1 cellular context compared by ENCODE assay signal in the genomic region with DNA sequence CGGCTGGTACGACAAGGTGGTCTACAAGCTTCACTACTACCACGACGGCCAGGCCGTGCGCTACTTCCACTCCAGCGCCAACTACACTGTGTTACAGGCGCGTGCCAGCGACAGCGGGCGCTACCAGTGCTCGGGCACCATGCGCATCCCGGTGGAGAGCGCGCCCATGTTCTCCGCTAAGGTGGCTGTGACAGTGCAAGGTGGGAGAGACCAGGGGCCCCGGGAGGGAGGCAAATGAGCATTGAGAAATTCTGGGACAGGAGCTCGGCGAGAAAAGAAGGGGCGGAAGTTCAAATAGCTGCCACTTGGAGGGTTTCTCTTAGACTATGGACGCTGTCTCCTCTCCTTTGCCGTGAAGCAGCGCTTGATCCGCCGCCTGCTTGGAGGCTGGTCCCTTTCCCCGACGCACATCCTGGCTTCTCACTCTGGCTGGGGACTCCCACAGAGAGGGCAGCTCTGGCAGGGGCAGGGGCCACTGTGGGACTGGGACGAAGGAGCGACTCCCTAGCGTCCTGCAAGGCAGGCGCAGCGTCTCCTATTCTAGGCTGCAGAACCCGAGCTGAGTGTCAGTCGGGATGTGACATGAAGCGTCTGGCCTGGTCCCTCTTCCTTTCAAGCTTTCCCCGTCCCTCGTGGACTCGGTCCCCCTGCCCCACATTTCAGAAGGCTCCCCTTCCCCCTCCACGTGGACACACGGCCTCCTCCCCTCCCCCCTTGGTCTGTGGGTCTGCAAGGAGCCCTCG.
TF ChIP-seq lines count a peak whose summit lies in the region.

No MANE protein-coding gene starts in this region.

TF ChIP-seq in HepG2, 621 proteins besides CTCF, POLR2A, EP300 and RAD21 (continued from another document and continues in another):
- TF ChIP-seq, protein P1, sequence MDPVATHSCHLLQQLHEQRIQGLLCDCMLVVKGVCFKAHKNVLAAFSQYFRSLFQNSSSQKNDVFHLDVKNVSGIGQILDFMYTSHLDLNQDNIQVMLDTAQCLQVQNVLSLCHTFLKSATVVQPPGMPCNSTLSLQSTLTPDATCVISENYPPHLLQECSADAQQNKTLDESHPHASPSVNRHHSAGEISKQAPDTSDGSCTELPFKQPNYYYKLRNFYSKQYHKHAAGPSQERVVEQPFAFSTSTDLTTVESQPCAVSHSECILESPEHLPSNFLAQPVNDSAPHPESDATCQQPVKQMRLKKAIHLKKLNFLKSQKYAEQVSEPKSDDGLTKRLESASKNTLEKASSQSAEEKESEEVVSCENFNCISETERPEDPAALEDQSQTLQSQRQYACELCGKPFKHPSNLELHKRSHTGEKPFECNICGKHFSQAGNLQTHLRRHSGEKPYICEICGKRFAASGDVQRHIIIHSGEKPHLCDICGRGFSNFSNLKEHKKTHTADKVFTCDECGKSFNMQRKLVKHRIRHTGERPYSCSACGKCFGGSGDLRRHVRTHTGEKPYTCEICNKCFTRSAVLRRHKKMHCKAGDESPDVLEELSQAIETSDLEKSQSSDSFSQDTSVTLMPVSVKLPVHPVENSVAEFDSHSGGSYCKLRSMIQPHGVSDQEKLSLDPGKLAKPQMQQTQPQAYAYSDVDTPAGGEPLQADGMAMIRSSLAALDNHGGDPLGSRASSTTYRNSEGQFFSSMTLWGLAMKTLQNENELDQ (CRISPR knock-in tag; IDR thresholded peaks at IDR 0.05; ENCODE audit: borderline replicate concordance), result no peak
- peak; percentile 10; the same call in 1 of the 2 replicates for TF ChIP-seq PHF8 (CRISPR knock-in tag; IDR thresholded peaks at IDR 0.05)
- TF ChIP-seq, protein P2, sequence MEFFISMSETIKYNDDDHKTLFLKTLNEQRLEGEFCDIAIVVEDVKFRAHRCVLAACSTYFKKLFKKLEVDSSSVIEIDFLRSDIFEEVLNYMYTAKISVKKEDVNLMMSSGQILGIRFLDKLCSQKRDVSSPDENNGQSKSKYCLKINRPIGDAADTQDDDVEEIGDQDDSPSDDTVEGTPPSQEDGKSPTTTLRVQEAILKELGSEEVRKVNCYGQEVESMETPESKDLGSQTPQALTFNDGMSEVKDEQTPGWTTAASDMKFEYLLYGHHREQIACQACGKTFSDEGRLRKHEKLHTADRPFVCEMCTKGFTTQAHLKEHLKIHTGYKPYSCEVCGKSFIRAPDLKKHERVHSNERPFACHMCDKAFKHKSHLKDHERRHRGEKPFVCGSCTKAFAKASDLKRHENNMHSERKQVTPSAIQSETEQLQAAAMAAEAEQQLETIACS (CRISPR knock-in tag; IDR thresholded peaks at IDR 0.05), result 0 out of 2 replicates have a peak, but pooled peaks have one; percentile 15
- TF ChIP-seq HNRNPL (IDR thresholded peaks at IDR 0.05; ENCODE audit: low read depth, low read length), result peak; percentile 80; the same call in 1 of the 2 replicates
- no peak for TF ChIP-seq STAG1 (CRISPR knock-in tag; IDR thresholded peaks at IDR 0.05)
- TF ChIP-seq, protein P3, sequence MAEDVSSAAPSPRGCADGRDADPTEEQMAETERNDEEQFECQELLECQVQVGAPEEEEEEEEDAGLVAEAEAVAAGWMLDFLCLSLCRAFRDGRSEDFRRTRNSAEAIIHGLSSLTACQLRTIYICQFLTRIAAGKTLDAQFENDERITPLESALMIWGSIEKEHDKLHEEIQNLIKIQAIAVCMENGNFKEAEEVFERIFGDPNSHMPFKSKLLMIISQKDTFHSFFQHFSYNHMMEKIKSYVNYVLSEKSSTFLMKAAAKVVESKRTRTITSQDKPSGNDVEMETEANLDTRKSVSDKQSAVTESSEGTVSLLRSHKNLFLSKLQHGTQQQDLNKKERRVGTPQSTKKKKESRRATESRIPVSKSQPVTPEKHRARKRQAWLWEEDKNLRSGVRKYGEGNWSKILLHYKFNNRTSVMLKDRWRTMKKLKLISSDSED (CRISPR knock-in tag; IDR thresholded peaks at IDR 0.05), result 0 out of 2 replicates have a peak, but pooled peaks have one; percentile 36
- peak; percentile 38; the same call in 1 of the 2 replicates for TF ChIP-seq ZSCAN21 (CRISPR knock-in tag; IDR thresholded peaks at IDR 0.05; ENCODE audit: borderline replicate concordance)
- TF ChIP-seq ZNF343 (CRISPR knock-in tag; IDR thresholded peaks at IDR 0.05), result 0 out of 2 replicates have a peak, but pooled peaks have one; percentile 52
- TF ChIP-seq ZNF672 (CRISPR knock-in tag; IDR thresholded peaks at IDR 0.05), result no peak
- no peak for TF ChIP-seq ZNF737 (CRISPR knock-in tag; IDR thresholded peaks at IDR 0.05; ENCODE audit: borderline replicate concordance)
- 0 out of 2 replicates have a peak, but pooled peaks have one; percentile 44 for TF ChIP-seq HOXA3 (CRISPR knock-in tag; IDR thresholded peaks at IDR 0.05)
- TF ChIP-seq ZNF264 (CRISPR knock-in tag; IDR thresholded peaks at IDR 0.05), result no peak
- TF ChIP-seq SETDB1 (CRISPR knock-in tag; IDR thresholded peaks at IDR 0.05; ENCODE audit: borderline replicate concordance), result no peak
- TF ChIP-seq PHB2 (IDR thresholded peaks at IDR 0.05; ENCODE audit: partially characterized antibody), result no peak
- TF ChIP-seq, protein P4, sequence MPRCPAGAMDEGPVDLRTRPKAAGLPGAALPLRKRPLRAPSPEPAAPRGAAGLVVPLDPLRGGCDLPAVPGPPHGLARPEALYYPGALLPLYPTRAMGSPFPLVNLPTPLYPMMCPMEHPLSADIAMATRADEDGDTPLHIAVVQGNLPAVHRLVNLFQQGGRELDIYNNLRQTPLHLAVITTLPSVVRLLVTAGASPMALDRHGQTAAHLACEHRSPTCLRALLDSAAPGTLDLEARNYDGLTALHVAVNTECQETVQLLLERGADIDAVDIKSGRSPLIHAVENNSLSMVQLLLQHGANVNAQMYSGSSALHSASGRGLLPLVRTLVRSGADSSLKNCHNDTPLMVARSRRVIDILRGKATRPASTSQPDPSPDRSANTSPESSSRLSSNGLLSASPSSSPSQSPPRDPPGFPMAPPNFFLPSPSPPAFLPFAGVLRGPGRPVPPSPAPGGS (CRISPR knock-in tag; IDR thresholded peaks at IDR 0.05), result no peak
- TF ChIP-seq, protein P5, sequence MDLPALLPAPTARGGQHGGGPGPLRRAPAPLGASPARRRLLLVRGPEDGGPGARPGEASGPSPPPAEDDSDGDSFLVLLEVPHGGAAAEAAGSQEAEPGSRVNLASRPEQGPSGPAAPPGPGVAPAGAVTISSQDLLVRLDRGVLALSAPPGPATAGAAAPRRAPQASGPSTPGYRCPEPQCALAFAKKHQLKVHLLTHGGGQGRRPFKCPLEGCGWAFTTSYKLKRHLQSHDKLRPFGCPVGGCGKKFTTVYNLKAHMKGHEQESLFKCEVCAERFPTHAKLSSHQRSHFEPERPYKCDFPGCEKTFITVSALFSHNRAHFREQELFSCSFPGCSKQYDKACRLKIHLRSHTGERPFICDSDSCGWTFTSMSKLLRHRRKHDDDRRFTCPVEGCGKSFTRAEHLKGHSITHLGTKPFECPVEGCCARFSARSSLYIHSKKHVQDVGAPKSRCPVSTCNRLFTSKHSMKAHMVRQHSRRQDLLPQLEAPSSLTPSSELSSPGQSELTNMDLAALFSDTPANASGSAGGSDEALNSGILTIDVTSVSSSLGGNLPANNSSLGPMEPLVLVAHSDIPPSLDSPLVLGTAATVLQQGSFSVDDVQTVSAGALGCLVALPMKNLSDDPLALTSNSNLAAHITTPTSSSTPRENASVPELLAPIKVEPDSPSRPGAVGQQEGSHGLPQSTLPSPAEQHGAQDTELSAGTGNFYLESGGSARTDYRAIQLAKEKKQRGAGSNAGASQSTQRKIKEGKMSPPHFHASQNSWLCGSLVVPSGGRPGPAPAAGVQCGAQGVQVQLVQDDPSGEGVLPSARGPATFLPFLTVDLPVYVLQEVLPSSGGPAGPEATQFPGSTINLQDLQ (CRISPR knock-in tag; IDR thresholded peaks at IDR 0.05), result no peak
- peak; percentile 49; the same call in 1 of the 2 replicates for TF ChIP-seq MYC (CRISPR knock-in tag; IDR thresholded peaks at IDR 0.05; ENCODE audit: borderline replicate concordance)
- peak; percentile 89 for TF ChIP-seq ZNF777 (CRISPR knock-in tag; IDR thresholded peaks at IDR 0.05)
- TF ChIP-seq MEF2D (CRISPR knock-in tag; IDR thresholded peaks at IDR 0.05), result no peak
- TF ChIP-seq NR1H2 (CRISPR knock-in tag; IDR thresholded peaks at IDR 0.05; ENCODE audit: borderline replicate concordance, low read depth), result no peak
- TF ChIP-seq ZNF703 (CRISPR knock-in tag; IDR thresholded peaks at IDR 0.05; ENCODE audit: borderline replicate concordance), result no peak
- TF ChIP-seq, protein P6, sequence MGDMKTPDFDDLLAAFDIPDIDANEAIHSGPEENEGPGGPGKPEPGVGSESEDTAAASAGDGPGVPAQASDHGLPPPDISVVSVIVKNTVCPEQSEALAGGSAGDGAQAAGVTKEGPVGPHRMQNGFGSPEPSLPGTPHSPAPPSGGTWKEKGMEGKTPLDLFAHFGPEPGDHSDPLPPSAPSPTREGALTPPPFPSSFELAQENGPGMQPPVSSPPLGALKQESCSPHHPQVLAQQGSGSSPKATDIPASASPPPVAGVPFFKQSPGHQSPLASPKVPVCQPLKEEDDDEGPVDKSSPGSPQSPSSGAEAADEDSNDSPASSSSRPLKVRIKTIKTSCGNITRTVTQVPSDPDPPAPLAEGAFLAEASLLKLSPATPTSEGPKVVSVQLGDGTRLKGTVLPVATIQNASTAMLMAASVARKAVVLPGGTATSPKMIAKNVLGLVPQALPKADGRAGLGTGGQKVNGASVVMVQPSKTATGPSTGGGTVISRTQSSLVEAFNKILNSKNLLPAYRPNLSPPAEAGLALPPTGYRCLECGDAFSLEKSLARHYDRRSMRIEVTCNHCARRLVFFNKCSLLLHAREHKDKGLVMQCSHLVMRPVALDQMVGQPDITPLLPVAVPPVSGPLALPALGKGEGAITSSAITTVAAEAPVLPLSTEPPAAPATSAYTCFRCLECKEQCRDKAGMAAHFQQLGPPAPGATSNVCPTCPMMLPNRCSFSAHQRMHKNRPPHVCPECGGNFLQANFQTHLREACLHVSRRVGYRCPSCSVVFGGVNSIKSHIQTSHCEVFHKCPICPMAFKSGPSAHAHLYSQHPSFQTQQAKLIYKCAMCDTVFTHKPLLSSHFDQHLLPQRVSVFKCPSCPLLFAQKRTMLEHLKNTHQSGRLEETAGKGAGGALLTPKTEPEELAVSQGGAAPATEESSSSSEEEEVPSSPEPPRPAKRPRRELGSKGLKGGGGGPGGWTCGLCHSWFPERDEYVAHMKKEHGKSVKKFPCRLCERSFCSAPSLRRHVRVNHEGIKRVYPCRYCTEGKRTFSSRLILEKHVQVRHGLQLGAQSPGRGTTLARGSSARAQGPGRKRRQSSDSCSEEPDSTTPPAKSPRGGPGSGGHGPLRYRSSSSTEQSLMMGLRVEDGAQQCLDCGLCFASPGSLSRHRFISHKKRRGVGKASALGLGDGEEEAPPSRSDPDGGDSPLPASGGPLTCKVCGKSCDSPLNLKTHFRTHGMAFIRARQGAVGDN (CRISPR knock-in tag; IDR thresholded peaks at IDR 0.05), result peak; percentile 28; the same call in 1 of the 2 replicates
- TF ChIP-seq, protein P7, sequence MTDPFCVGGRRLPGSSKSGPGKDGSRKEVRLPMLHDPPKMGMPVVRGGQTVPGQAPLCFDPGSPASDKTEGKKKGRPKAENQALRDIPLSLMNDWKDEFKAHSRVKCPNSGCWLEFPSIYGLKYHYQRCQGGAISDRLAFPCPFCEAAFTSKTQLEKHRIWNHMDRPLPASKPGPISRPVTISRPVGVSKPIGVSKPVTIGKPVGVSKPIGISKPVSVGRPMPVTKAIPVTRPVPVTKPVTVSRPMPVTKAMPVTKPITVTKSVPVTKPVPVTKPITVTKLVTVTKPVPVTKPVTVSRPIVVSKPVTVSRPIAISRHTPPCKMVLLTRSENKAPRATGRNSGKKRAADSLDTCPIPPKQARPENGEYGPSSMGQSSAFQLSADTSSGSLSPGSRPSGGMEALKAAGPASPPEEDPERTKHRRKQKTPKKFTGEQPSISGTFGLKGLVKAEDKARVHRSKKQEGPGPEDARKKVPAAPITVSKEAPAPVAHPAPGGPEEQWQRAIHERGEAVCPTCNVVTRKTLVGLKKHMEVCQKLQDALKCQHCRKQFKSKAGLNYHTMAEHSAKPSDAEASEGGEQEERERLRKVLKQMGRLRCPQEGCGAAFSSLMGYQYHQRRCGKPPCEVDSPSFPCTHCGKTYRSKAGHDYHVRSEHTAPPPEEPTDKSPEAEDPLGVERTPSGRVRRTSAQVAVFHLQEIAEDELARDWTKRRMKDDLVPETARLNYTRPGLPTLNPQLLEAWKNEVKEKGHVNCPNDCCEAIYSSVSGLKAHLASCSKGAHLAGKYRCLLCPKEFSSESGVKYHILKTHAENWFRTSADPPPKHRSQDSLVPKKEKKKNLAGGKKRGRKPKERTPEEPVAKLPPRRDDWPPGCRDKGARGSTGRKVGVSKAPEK (CRISPR knock-in tag; IDR thresholded peaks at IDR 0.05; ENCODE audit: borderline replicate concordance), result 0 out of 2 replicates have a peak, but pooled peaks have one; percentile 72
- 0 out of 2 replicates have a peak, but pooled peaks have one; percentile 11 for TF ChIP-seq NKX3-1 (CRISPR knock-in tag; IDR thresholded peaks at IDR 0.05)
- TF ChIP-seq MTA1 (CRISPR knock-in tag; IDR thresholded peaks at IDR 0.05; ENCODE audit: borderline replicate concordance), result peak; percentile 16; the same call in 1 of the 2 replicates
- TF ChIP-seq, protein P8, sequence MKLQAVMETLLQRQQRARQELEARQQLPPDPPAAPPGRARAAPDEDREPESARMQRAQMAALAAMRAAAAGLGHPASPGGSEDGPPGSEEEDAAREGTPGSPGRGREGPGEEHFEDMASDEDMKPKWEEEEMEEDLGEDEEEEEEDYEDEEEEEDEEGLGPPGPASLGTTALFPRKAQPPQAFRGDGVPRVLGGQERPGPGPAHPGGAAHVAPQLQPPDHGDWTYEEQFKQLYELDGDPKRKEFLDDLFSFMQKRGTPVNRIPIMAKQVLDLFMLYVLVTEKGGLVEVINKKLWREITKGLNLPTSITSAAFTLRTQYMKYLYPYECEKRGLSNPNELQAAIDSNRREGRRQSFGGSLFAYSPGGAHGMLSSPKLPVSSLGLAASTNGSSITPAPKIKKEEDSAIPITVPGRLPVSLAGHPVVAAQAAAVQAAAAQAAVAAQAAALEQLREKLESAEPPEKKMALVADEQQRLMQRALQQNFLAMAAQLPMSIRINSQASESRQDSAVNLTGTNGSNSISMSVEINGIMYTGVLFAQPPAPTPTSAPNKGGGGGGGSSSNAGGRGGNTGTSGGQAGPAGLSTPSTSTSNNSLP (IDR thresholded peaks at IDR 0.05; ENCODE audit: low read depth, low read length), result no peak
- TF ChIP-seq ZNF138 (CRISPR knock-in tag; IDR thresholded peaks at IDR 0.05; ENCODE audit: low read depth), result no peak
- TF ChIP-seq, protein P9, sequence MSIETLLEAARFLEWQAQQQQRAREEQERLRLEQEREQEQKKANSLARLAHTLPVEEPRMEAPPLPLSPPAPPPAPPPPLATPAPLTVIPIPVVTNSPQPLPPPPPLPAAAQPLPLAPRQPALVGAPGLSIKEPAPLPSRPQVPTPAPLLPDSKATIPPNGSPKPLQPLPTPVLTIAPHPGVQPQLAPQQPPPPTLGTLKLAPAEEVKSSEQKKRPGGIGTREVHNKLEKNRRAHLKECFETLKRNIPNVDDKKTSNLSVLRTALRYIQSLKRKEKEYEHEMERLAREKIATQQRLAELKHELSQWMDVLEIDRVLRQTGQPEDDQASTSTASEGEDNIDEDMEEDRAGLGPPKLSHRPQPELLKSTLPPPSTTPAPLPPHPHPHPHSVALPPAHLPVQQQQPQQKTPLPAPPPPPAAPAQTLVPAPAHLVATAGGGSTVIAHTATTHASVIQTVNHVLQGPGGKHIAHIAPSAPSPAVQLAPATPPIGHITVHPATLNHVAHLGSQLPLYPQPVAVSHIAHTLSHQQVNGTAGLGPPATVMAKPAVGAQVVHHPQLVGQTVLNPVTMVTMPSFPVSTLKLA (IDR thresholded peaks at IDR 0.05), result no peak
- no peak for TF ChIP-seq SP1 (IDR thresholded peaks at IDR 0.05)
- no peak for TF ChIP-seq SP1 (CRISPR knock-in tag; IDR thresholded peaks at IDR 0.05)
- TF ChIP-seq ZFX (CRISPR knock-in tag; IDR thresholded peaks at IDR 0.05; ENCODE audit: low read depth), result peak; percentile 13
- no peak for TF ChIP-seq RARA (CRISPR knock-in tag; IDR thresholded peaks at IDR 0.05)
- TF ChIP-seq, protein P10, sequence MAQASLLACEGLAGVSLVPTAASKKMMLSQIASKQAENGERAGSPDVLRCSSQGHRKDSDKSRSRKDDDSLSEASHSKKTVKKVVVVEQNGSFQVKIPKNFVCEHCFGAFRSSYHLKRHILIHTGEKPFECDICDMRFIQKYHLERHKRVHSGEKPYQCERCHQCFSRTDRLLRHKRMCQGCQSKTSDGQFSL (CRISPR knock-in tag; IDR thresholded peaks at IDR 0.05), result 0 out of 2 replicates have a peak, but pooled peaks have one; percentile 46
